In the genomic region with DNA sequence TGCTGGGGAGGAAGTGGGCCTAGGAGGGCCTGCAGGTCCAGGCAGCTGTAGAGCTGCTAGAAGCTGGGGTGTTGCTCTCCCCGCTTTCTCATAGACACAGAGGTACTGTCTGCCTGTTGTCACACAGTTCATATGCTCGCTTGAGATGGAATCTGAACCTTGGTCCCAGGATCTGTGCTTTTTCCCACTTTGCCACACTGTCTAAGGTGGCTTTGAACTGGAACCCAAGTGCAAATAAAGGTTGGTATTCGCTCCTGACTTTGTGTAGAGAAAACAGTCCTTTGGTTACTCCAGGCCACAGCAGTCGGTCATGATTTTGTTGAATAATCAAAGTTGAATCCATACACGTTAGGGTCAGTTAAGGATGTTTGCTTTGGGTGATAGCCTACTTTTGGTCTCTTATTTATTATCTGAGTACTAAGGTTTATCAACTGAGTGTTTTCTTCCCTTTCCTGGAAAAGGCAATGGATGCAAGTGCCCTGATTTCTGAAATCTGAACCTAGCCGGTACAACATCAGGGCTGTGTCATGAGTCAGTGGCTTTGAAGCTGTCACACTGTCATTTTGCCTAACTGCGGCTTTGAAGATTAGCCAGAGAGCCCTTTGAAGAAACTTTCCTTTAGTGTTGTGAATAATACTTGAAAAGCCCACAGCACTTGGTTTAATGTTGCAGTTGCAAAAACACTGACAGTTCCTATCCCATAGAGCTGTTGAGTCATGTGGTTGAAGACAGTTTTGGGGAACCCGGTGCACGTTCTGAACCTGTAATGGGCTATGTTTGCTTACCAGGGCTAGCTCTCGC, we compare ENCODE assay signal across 10 cellular contexts. TPM values are rescaled to one million over a fixed set of nuclear protein-coding genes. Genes with fewer than 3 reads are reported as not detected.
DNase-seq lines count a peak whose midpoint lies in the region; ATAC-seq and TF ChIP-seq lines count a peak whose summit lies in the region.
"Had no signal": no experiment of that assay in that cellular context is flagged by ENCODE, and none has a peak within 500 bp of the region (broad histone marks: within the 10 kb centered on the region; RNA-seq: fewer than 3 reads in every experiment).

No MANE protein-coding gene starts in this region.

- no peaks in the 10 kb centered on the region for H3K79me2 ChIP-seq in smooth muscle cell (ENCODE audit: low read depth)

- H3K27me3 ChIP-seq in smooth muscle cell (ENCODE audit: low read depth) = no peaks in the 10 kb centered on the region
- no peaks in the 10 kb centered on the region for H3K27me3 ChIP-seq in gastroesophageal sphincter

- H3K4me3 Mint-ChIP-seq in WTC11 = no peak overlapping the region
- H3K4me3 Mint-ChIP-seq: central memory CD8-positive, alpha-beta T cell had no signal

- peak overlapping the region; percentile 36 for H3K4me2 ChIP-seq in smooth muscle cell

- no peak for ATAC-seq in WTC11
- no peak for ATAC-seq in gastroesophageal sphincter
- ATAC-seq in HG02763 (IDR thresholded peaks at IDR 0.05; ENCODE audit: unreplicated experiment) = no peak

- no peaks in the 10 kb centered on the region for H3K9me3 ChIP-seq in smooth muscle cell (replicated peaks; ENCODE audit: low read depth)
- no peaks in the 10 kb centered on the region for H3K9me3 ChIP-seq in gastroesophageal sphincter

- POLR2A ChIA-PET in WTC11 (lab: Charles Lee) = no interaction called here

- H3F3A ChIP-seq in smooth muscle cell (ENCODE audit: low read depth) = peaks cover 14% of the 10 kb centered on the region

- H4K20me1 ChIP-seq in smooth muscle cell (ENCODE audit: low read depth) = no peaks in the 10 kb centered on the region

- H2AFZ ChIP-seq in smooth muscle cell (ENCODE audit: low read depth) = no peak overlapping the region

- TF ChIP-seq EP300 in gastroesophageal sphincter (IDR thresholded peaks at IDR 0.05) = no peak

- no peaks in the 10 kb centered on the region for H3K27me3 Mint-ChIP-seq in WTC11 (ENCODE audit: low read depth)
- H3K27me3 Mint-ChIP-seq: central memory CD8-positive, alpha-beta T cell had no signal

- WGBS in smooth muscle cell (ENCODE audit: low lambda C conversion rate) = 43% methylated on average over 10 of the region's 10 CpGs
- WGBS in gastroesophageal sphincter (ENCODE audit: low coverage in 1 of 2), 2 donors = 61 to 82% methylated on average over 5 to 7 of the region's 10 CpGs

- H3K36me3 ChIP-seq in smooth muscle cell (ENCODE audit: low read depth) (no peaks in the 10 kb centered on the region), gastroesophageal sphincter (peaks cover 0 to 73% of the 10 kb centered on the region in 2 donors)

- no peak for TF ChIP-seq POLR2A in gastroesophageal sphincter (IDR thresholded peaks at IDR 0.05)

- H3K9me3 Mint-ChIP-seq in WTC11 = no peaks in the 10 kb centered on the region
- H3K9me3 Mint-ChIP-seq: central memory CD8-positive, alpha-beta T cell had no signal

- H3K27ac ChIP-seq in smooth muscle cell (ENCODE audit: low read depth) = peak overlapping the region; percentile 36
- H3K27ac ChIP-seq in gastroesophageal sphincter = peak overlapping the region in 1 of 4 donors; percentile 0

- no peaks in the 10 kb centered on the region for H3K4me1 Mint-ChIP-seq in WTC11

- H3K4me3 ChIP-seq in smooth muscle cell = no peak overlapping the region
- no peak overlapping the region for H3K4me3 ChIP-seq in gastroesophageal sphincter

- peak; percentile 40 for DNase-seq in HuH-7 (ENCODE audit: low spot score)
- DNase-seq in WTC11 (ENCODE audit: low spot score) = no peak
- DNase-seq in fibroblast of gingiva (ENCODE audit: low read depth) = peak; percentile 47
- no peak for DNase-seq in smooth muscle cell (lab: John Stamatoyannopoulos, UW; ENCODE audit: unreplicated experiment)
- no peak for DNase-seq in NK-92 (lab: John Stamatoyannopoulos, UW; ENCODE audit: unreplicated experiment)
- no peak for DNase-seq in NCI-H2196 treated with DMSO at 0.1 percent for 48 hours (lab: John Stamatoyannopoulos, UW; ENCODE audit: unreplicated experiment)
- DNase-seq: NCI-H524 treated with DMSO at 0.1 percent for 48 hours had no signal

- TF ChIP-seq CTCF in WTC11 (IDR thresholded peaks at IDR 0.05) = no peak
- no peak for TF ChIP-seq CTCF in smooth muscle cell (IDR thresholded peaks at IDR 0.05; ENCODE audit: borderline replicate concordance, insufficient read depth, poor library complexity, severe bottlenecking)
- no peak for TF ChIP-seq CTCF in gastroesophageal sphincter (IDR thresholded peaks at IDR 0.05)

- peak overlapping the region; percentile 93; the same call in 1 of the 2 replicates for H3K27ac Mint-ChIP-seq in WTC11

- peaks cover 14% of the 10 kb centered on the region for H3K36me3 Mint-ChIP-seq in WTC11

- no peak overlapping the region for H3K9ac ChIP-seq in smooth muscle cell (ENCODE audit: low read depth)

- CTCF ChIA-PET in WTC11 (lab: Charles Lee) = no interaction called here

- H3K4me1 ChIP-seq in smooth muscle cell (ENCODE audit: low read depth) (no peaks in the 10 kb centered on the region), gastroesophageal sphincter (peaks cover 0 to 28% (median 6%) of the 10 kb centered on the region in 3 donors)

TF ChIP-seq in WTC11, 78 proteins besides CTCF, POLR2A, EP300 and RAD21:
- TF ChIP-seq TCF7 (CRISPR knock-in tag; IDR thresholded peaks at IDR 0.05; ENCODE audit: low read depth) (no peak), GABPB1 (CRISPR knock-in tag; IDR thresholded peaks at IDR 0.05) (peak; percentile 28)

RNA-seq across cellular contexts. Expression of a gene that starts 41.3 kb away (rescaled TPM):
- total RNA-seq in WTC11 (2021) (9.8 to 11.0 TPM (median 10.1 TPM) in 3 replicates), smooth muscle cell (12.1 and 13.5 TPM in 2 replicates), gastroesophageal sphincter (100 to 1,000 TPM in 1 of 4 donors, 10 to 100 TPM in 3; 41.1 to 106 (median 60.0) TPM)
- 26.8 and 28.9 TPM in 2 replicates for polyA plus RNA-seq in smooth muscle cell

Comparison
In these comparisons a context has a peak if more than half of its experiments do, and no peak if none do; other contexts are left out.
1. DNase-seq: peak in HuH-7 (single experiment) and fibroblast of gingiva (single experiment); none in WTC11 (single experiment), smooth muscle cell (single experiment), NK-92 (single experiment) and NCI-H2196 treated with DMSO at 0.1 percent for 48 hours (single experiment).